Comparison of ENCODE assay signal across 1 cellular context in genomic region chr1:43324810-43325209, GRCh38.
TF ChIP-seq lines count a peak whose summit lies in the region.

No MANE protein-coding gene starts in this region.

TF ChIP-seq in K562, 482 proteins besides CTCF, POLR2A, EP300 and RAD21:
- 0 out of 2 replicates have a peak, but pooled peaks have one; percentile 36 for TF ChIP-seq ARID1B (IDR thresholded peaks at IDR 0.05)
- TF ChIP-seq SMARCA4 (IDR thresholded peaks at IDR 0.05): 0 out of 2 replicates have a peak, but pooled peaks have one; percentile 30
- peak; percentile 75 for TF ChIP-seq FOSL1 (tag; conservative IDR thresholded peaks at IDR 0.05)
- TF ChIP-seq JUND (IDR thresholded peaks at IDR 0.05; ENCODE audit: borderline replicate concordance, low read depth, low read length): peak; percentile 60; the same call in 1 of the 2 replicates
- TF ChIP-seq JUND (tag; IDR thresholded peaks at IDR 0.05; ENCODE audit: borderline replicate concordance, low read depth, low read length): 0 out of 3 replicates have a peak, but pooled peaks have one; percentile 21
- TF ChIP-seq ZNF717 (CRISPR knock-in tag; IDR thresholded peaks at IDR 0.05): no peak
- TF ChIP-seq ATF3 (IDR thresholded peaks at IDR 0.05): peak; percentile 65
- TF ChIP-seq ATF3 (CRISPR knock-in tag; conservative IDR thresholded peaks at IDR 0.05): no peak
- TF ChIP-seq RBM14 (IDR thresholded peaks at IDR 0.05; ENCODE audit: borderline replicate concordance, insufficient read depth, low read depth, low read length): no peak
TF ChIP-seq in K562: peak in this region for 5.
